Comparison of ENCODE assay signal across 20 cellular contexts in the genomic region with DNA sequence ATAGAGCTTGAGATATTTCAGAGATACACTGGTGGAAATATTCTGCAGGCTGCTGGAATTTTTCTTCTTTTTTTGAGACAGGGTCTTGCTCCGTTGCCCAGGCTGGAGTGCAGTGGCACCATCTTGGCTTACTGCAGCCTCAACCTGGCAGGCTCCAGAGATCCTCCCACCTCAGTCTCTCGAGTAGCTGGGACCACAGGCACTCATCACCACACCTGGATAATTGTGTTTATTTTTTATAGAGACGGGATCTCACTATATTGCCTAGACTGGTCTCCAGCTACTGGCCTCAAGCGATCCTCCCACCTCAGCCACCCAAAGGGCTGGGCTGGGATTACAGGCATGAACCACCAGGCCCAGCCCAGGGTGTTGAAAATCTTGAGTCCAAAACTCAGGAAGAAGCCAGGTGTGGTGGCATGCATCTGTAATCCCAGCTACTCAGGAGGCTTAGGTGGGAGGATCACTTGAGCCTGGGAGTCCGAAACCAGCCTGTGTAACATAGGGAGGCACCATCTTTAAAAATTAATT.
"Had no signal": no experiment of that assay in that cellular context is flagged by ENCODE, and none has a peak within 500 bp of the region (broad histone marks: within the 10 kb centered on the region; RNA-seq: fewer than 3 reads in every experiment).

No MANE protein-coding gene starts in this region.

- H3K27ac Mint-ChIP-seq: effector memory CD8-positive, alpha-beta T cell; immature natural killer cell; memory B cell; natural killer cell had no signal

- H3K4me3 Mint-ChIP-seq: effector memory CD8-positive, alpha-beta T cell; immature natural killer cell; memory B cell; natural killer cell; neural crest cell had no signal

- H3K4me3 ChIP-seq: coronary artery, lung, pancreas, smooth muscle cell, stomach, thyroid gland had no signal

- H3K36me3 ChIP-seq: neutrophil, pancreas, stomach, thyroid gland had no signal

- H3K27ac ChIP-seq: coronary artery, neutrophil, pancreas, stomach, thyroid gland had no signal

- H3K36me3 Mint-ChIP-seq: immature natural killer cell, natural killer cell had no signal

- H3K4me1 Mint-ChIP-seq: immature natural killer cell, natural killer cell had no signal

- DNase-seq: effector memory CD8-positive, alpha-beta T cell; hypothalamus; immature natural killer cell; kidney glomerular epithelial cell; natural killer cell; pancreas; stimulated activated CD4-positive, alpha-beta T cell treated with anti-CD3 and anti-CD28 coated beads, Interleukin-12 subunit alpha, Interleukin-12 subunit beta, amount 100 ng/mL, for 4 hours; stimulated activated CD4-positive, alpha-beta T cell treated with anti-CD3 and anti-CD28 coated beads, Interleukin-1b, Interleukin-23, amount 100 ng/mL, for 48 hours; stimulated activated CD4-positive, alpha-beta T cell treated with anti-CD3 and anti-CD28 coated beads, Interleukin-4, amount 100 ng/mL, for 1 hour; stimulated activated CD8-positive, alpha-beta memory T cell treated with anti-CD3 and anti-CD28 coated beads, Interleukin-4, amount 100 ng/mL, for 48 hours; stimulated activated naive CD4-positive, alpha-beta T cell treated with Interleukin-2 at 50 U/mL for 16 hours; stomach; thyroid gland had no signal

- H3K4me1 ChIP-seq: pancreas had no signal

- ATAC-seq: effector memory CD8-positive, alpha-beta T cell; pancreas; sciatic nerve had no signal

- H3K27me3 Mint-ChIP-seq: memory B cell had no signal

- H3K9me3 Mint-ChIP-seq: effector memory CD8-positive, alpha-beta T cell had no signal

- H3K9me3 ChIP-seq: neutrophil, pancreas, thyroid gland had no signal

- H3K27me3 ChIP-seq: pancreas, thyroid gland had no signal
